8 cellular contexts compared by ENCODE assay signal in the genomic region with DNA sequence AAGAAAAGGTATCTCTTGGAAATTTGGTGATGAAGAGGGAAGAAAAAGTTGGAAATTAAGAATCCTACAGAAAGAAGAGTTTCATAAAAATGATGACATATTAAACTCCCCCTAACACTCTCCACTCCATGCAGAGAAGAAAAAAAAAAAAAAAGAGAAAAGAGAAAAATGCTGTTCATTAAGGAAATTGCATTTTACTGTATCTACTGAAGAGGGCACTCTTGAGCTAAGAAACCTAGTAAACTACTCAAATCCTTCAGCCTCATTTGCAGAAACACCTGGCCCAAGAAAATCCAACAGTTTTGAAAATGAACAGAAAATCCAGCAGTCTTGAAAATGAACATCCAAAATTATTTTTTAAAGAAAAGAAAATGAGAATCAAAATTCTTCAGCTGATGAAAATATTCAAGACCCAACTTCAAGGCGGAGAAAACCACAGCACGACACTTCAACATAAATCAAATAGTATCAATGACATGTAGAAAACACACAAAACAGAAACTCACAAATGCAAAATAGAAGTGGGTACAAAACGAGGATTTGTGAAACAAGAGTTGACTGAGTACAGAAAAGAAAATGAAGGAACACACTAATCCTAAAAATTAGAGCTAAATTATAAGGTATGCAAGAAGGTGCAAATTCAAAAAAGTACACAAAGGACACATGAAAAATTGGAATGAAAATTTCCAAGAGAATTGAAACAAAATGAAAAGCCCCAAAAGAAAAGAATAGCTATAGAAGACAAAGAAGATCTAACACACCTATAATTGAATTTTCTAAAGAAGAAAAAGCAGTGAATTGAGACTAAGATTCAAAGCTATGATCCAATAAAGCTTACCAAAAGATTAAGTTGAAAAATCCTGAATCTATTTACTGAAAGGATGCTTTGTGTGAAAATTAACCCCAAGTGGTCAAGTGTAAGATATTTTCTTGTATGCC.
DNase-seq lines count a peak whose midpoint lies in the region; ATAC-seq and TF ChIP-seq lines count a peak whose summit lies in the region.

No MANE protein-coding gene starts in this region.

- H3K9ac ChIP-seq in endodermal cell (ENCODE audit: extremely low read depth, low read length, poor library complexity, severe bottlenecking), result no peak overlapping the region
- H3K9ac ChIP-seq in parathyroid adenoma, result no peak overlapping the region

- H2AFZ ChIP-seq in parathyroid adenoma, result no peak overlapping the region

- DNase-seq in CD1c-positive myeloid dendritic cell (ENCODE audit: extremely low spot score) (peak; percentile 61), NCI-H82 treated with DMSO at 0.1 percent for 48 hours (lab: John Stamatoyannopoulos, UW; ENCODE audit: unreplicated experiment) (peak; percentile 34), endodermal cell (no peak), Caco-2 (no peak), HK-2 (ENCODE audit: unreplicated experiment) (no peak)

- no peaks in the 10 kb centered on the region for H3K4me1 ChIP-seq in HEK293 (ENCODE audit: control insufficient read depth, insufficient read depth, low read length)
- H3K4me1 ChIP-seq in endodermal cell (ENCODE audit: control insufficient read depth, insufficient read depth, low read length), result no peaks in the 10 kb centered on the region
- H3K4me1 ChIP-seq in parathyroid adenoma, result no peaks in the 10 kb centered on the region
- H3K4me1 ChIP-seq in Caco-2, result no peaks in the 10 kb centered on the region

- H3K27me3 Mint-ChIP-seq in endodermal cell (ENCODE audit: insufficient read depth) (no peaks in the 10 kb centered on the region), Caco-2 (ENCODE audit: insufficient read depth, unreplicated experiment) (no peaks in the 10 kb centered on the region)

- no peaks in the 10 kb centered on the region for H3K27me3 ChIP-seq in endodermal cell (ENCODE audit: control insufficient read depth, insufficient read depth, low read length, poor library complexity, severe bottlenecking)
- no peaks in the 10 kb centered on the region for H3K27me3 ChIP-seq in parathyroid adenoma (ENCODE audit: control insufficient read depth, insufficient read depth, low read length)
- H3K27me3 ChIP-seq in Caco-2 (replicated peaks; ENCODE audit: control insufficient read depth, insufficient read depth, low read length), result no peaks in the 10 kb centered on the region

- no peak for TF ChIP-seq CTCF in HEK293 (tag by site-specific recombination; IDR thresholded peaks at IDR 0.05)
- peak; percentile 88 for TF ChIP-seq CTCF in endodermal cell (conservative IDR thresholded peaks at IDR 0.05)
- TF ChIP-seq CTCF in parathyroid adenoma (IDR thresholded peaks at IDR 0.05), result peak; percentile 42
- peak in 1 of 2 experiments; percentile 39 for TF ChIP-seq CTCF in Caco-2 (IDR thresholded peaks at IDR 0.05; ENCODE audit: insufficient read depth in 1 of 2, low read depth in 1 of 2, low read length in 1 of 2, severe bottlenecking in 1 of 2, unreplicated experiment in 1 of 2)

- H3K36me3 Mint-ChIP-seq in endodermal cell (ENCODE audit: low read depth) (peaks cover 5% of the 10 kb centered on the region), Caco-2 (ENCODE audit: insufficient read depth, unreplicated experiment) (peaks cover 16% of the 10 kb centered on the region)

- intact Hi-C loops in Caco-2 (cut with micrococcal nuclease; ENCODE audit: unreplicated experiment), result loop anchor here (1.0 to 5.0 kb wide), 2 partner anchors 451 to 1006 kb away; no protein-coding TSS in a partner anchor

- no TSS peak for BruUV-seq in Caco-2 (replicated peaks; lab: Mats Ljungman, UMichigan)

- H3K36me3 ChIP-seq in HEK293 (ENCODE audit: control insufficient read depth in 2 of 2, insufficient read depth in 1 of 2, low read length in 2 of 2) (no peaks in the 10 kb centered on the region), endodermal cell (ENCODE audit: control insufficient read depth, insufficient read depth, low read length) (no peaks in the 10 kb centered on the region), parathyroid adenoma (ENCODE audit: control insufficient read depth, insufficient read depth, low read length) (no peaks in the 10 kb centered on the region), Caco-2 (ENCODE audit: control insufficient read depth, insufficient read depth, low read length) (no peaks in the 10 kb centered on the region)

- H3K27ac Mint-ChIP-seq in endodermal cell (no peak overlapping the region), Caco-2 (ENCODE audit: unreplicated experiment) (no peak overlapping the region)

- no peaks in the 10 kb centered on the region for H3K79me2 ChIP-seq in parathyroid adenoma

- H3K9me3 ChIP-seq in HEK293 (ENCODE audit: control insufficient read depth, insufficient read depth, low read depth, low read length) (no peaks in the 10 kb centered on the region), endodermal cell (ENCODE audit: control insufficient read depth, low read length) (peaks cover 20% of the 10 kb centered on the region), parathyroid adenoma (ENCODE audit: control insufficient read depth, low read length) (no peaks in the 10 kb centered on the region), Caco-2 (no peaks in the 10 kb centered on the region)

- POLR2A ChIA-PET in HEK293 (lab: Yijun Ruan, JAX) (interaction anchor here (0.5 to 1.0 kb wide), 3 partner anchors 20 to 452 kb away, joined by 3 to 4 read pairs (median 3); partner anchors contain the start of genes LEPR and LEPROT), Caco-2 (lab: Charles Lee) (no interaction called here)

- H3K4me3 ChIP-seq in HEK293 (ENCODE audit: low read depth, low read length), result no peak overlapping the region
- peak overlapping the region; percentile 0 for H3K4me3 ChIP-seq in endodermal cell (ENCODE audit: low read length)
- H3K4me3 ChIP-seq in parathyroid adenoma (ENCODE audit: low read depth, low read length), result no peak overlapping the region
- no peak overlapping the region for H3K4me3 ChIP-seq in Caco-2 (ENCODE audit: low read depth, low read length)

- H3K4me1 Mint-ChIP-seq in endodermal cell, result peaks cover 4% of the 10 kb centered on the region
- H3K4me1 Mint-ChIP-seq in Caco-2 (ENCODE audit: low read depth, unreplicated experiment), result no peaks in the 10 kb centered on the region

- CTCF ChIA-PET in HEK293 (lab: Yijun Ruan, JAX) (interaction anchor here (0.6 to 6.3 kb wide), 38 partner anchors 11 to 1218 kb away, joined by 3 to 59 read pairs (median 4); no protein-coding TSS in a partner anchor), Caco-2 (lab: Charles Lee) (interaction anchor here (0.7 to 1.4 kb wide), 3 partner anchors 223 to 516 kb away, joined by 3 to 8 read pairs (median 4); no protein-coding TSS in a partner anchor)

- H3K9me3 Mint-ChIP-seq in endodermal cell (peaks cover 10% of the 10 kb centered on the region), Caco-2 (ENCODE audit: unreplicated experiment) (no peaks in the 10 kb centered on the region)

- no peak overlapping the region for H3K27ac ChIP-seq in HEK293 (ENCODE audit: extremely low read depth, low read depth, low read length)
- H3K27ac ChIP-seq in endodermal cell (ENCODE audit: low read depth, low read length), result no peak overlapping the region
- no peak overlapping the region for H3K27ac ChIP-seq in parathyroid adenoma

- ATAC-seq in GM21447 (IDR thresholded peaks at IDR 0.05; ENCODE audit: unreplicated experiment), result no peak

- H3K4me3 Mint-ChIP-seq in endodermal cell, result no peak overlapping the region
- H3K4me3 Mint-ChIP-seq in Caco-2 (ENCODE audit: unreplicated experiment), result no peak overlapping the region

- 79% methylated on average over 3 of the region's 3 CpGs; no CpG with 5 or more reads in 1 of the 2 experiments for WGBS in endodermal cell (ENCODE audit: insufficient coverage in 1 of 2, insufficient read length in 1 of 2), 2 experiments

- no peak overlapping the region for H3K4me2 ChIP-seq in parathyroid adenoma (ENCODE audit: low read length)

TF ChIP-seq in HEK293, 187 proteins besides CTCF, POLR2A, EP300 and RAD21:
- TF ChIP-seq PRDM1 (tag by site-specific recombination; IDR thresholded peaks at IDR 0.05), result peak; percentile 54; the same call in 1 of the 2 replicates
- TF ChIP-seq, protein P1, sequence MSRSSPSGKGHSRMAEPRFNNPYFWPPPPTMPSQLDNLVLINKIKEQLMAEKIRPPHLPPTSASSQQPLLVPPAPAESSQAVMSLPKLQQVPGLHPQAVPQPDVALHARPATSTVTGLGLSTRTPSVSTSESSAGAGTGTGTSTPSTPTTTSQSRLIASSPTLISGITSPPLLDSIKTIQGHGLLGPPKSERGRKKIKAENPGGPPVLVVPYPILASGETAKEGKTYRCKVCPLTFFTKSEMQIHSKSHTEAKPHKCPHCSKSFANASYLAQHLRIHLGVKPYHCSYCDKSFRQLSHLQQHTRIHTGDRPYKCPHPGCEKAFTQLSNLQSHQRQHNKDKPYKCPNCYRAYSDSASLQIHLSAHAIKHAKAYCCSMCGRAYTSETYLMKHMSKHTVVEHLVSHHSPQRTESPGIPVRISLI (tag by site-specific recombination; IDR thresholded peaks at IDR 0.05), result peak; percentile 58; the same call in 1 of the 2 replicates
- peak; percentile 48 for TF ChIP-seq SETDB1 (IDR thresholded peaks at IDR 0.05; ENCODE audit: insufficient read length, low read length)
- peak; percentile 96 for TF ChIP-seq ZNF133 (tag by site-specific recombination; IDR thresholded peaks at IDR 0.05)
- TF ChIP-seq ZNF654 (tag by site-specific recombination; IDR thresholded peaks at IDR 0.05; ENCODE audit: low read depth), result peak; percentile 89
- no peak for TF ChIP-seq ZNF776 (tag by site-specific recombination; IDR thresholded peaks at IDR 0.05; ENCODE audit: borderline replicate concordance)

Comparison
In these comparisons a context has a peak if more than half of its experiments do, and no peak if none do; other contexts are left out.
1. DNase-seq: peak in CD1c-positive myeloid dendritic cell (single experiment) and NCI-H82 treated with DMSO at 0.1 percent for 48 hours (single experiment); none in endodermal cell (single experiment), Caco-2 (0 of 2) and HK-2 (single experiment).